1 cellular context compared by ENCODE assay signal in the genomic region with DNA sequence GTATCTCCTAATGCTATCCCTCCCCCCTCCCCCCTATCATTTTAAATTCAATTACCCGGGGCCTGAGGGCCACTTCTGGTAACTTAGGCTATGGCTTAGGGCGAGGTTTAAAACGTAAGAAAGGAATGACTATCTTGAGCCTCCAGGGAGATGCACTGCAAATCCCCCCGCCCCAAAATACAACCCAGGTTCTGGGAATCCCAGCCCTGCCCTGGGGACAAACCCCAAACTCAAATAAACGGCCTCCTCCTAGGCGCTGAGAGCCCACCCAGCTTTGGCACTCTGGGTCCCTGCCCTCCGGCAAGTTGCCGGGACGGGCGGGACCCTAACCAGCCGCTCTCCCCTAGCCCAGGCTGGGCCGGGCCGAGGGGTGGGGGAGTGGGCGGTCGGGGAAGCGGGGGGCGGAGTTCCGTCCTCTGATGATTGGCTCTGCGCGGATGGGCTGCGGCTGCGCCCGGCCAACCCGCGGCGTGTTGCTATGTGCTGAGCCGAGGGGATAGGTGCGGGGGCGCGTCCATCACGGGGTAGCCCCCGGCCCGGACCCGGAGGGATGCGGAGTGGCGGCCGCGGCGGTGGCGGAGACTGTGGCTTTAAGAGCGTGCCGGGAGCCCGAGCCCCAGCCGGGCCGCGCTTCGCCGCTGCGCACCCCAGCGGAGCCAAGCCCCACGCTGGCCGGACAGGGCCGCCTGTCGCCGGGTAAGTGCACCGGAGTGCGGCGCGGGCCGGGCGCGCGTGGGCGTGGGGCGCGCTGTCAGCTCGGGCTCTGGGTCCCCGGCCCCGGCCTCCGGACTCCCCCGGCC.
TF ChIP-seq lines count a peak whose summit lies in the region.

A gene with protein sequence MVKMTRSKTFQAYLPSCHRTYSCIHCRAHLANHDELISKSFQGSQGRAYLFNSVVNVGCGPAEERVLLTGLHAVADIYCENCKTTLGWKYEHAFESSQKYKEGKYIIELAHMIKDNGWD (plus strand): TSS at position 527 of the 800 bp plus-strand sequence. CDS start 21,755 bp downstream, outside the sequence.

TF ChIP-seq in HepG2, 621 proteins besides CTCF, POLR2A, EP300 and RAD21 (continued from another document and continues in another):
- TF ChIP-seq ZNF142 (CRISPR knock-in tag; IDR thresholded peaks at IDR 0.05) (no peak), ATF3 (CRISPR knock-in tag; IDR thresholded peaks at IDR 0.05) (no peak), ATF7 (IDR thresholded peaks at IDR 0.05) (no peak), ATF7 (CRISPR knock-in tag; IDR thresholded peaks at IDR 0.05) (no peak), ZNF333 (CRISPR knock-in tag; IDR thresholded peaks at IDR 0.05; ENCODE audit: borderline replicate concordance) (no peak), DBP (CRISPR knock-in tag; IDR thresholded peaks at IDR 0.05; ENCODE audit: not compliant biosample characterization) (no peak), NFIC (IDR thresholded peaks at IDR 0.05; ENCODE audit: low read length) (no peak), MATR3 (CRISPR knock-in tag; IDR thresholded peaks at IDR 0.05) (no peak), ZFP37 (CRISPR knock-in tag; IDR thresholded peaks at IDR 0.05; ENCODE audit: borderline replicate concordance) (no peak), ISL2 (CRISPR knock-in tag; IDR thresholded peaks at IDR 0.05) (no peak), PAF1 (CRISPR knock-in tag; IDR thresholded peaks at IDR 0.05) (no peak), PLRG1 (conservative IDR thresholded peaks at IDR 0.05) (no peak), ARNT2 (CRISPR knock-in tag; IDR thresholded peaks at IDR 0.05; ENCODE audit: low read depth) (no peak), ZFP90 (CRISPR knock-in tag; IDR thresholded peaks at IDR 0.05; ENCODE audit: borderline replicate concordance) (no peak), POGZ (CRISPR knock-in tag; IDR thresholded peaks at IDR 0.05) (0 out of 2 replicates have a peak, but pooled peaks have one; percentile 29), ZBTB39 (CRISPR knock-in tag; IDR thresholded peaks at IDR 0.05) (no peak; the same call in none of the 2 replicates), FOXO1 (CRISPR knock-in tag; IDR thresholded peaks at IDR 0.05) (0 out of 2 replicates have a peak, but pooled peaks have one; percentile 28), TAF1 (CRISPR knock-in tag; IDR thresholded peaks at IDR 0.05) (peak; percentile 67), FOSL2 (CRISPR knock-in tag; IDR thresholded peaks at IDR 0.05) (peak; percentile 25; the same call in 1 of the 2 replicates), ZFP1 (CRISPR knock-in tag; IDR thresholded peaks at IDR 0.05) (no peak), JUND (CRISPR knock-in tag; IDR thresholded peaks at IDR 0.05) (no peak), ZNF468 (CRISPR knock-in tag; IDR thresholded peaks at IDR 0.05) (no peak), MEIS2 (CRISPR knock-in tag; IDR thresholded peaks at IDR 0.05) (no peak; the same call in 1 of the 2 replicates)
- TF ChIP-seq, protein P1, sequence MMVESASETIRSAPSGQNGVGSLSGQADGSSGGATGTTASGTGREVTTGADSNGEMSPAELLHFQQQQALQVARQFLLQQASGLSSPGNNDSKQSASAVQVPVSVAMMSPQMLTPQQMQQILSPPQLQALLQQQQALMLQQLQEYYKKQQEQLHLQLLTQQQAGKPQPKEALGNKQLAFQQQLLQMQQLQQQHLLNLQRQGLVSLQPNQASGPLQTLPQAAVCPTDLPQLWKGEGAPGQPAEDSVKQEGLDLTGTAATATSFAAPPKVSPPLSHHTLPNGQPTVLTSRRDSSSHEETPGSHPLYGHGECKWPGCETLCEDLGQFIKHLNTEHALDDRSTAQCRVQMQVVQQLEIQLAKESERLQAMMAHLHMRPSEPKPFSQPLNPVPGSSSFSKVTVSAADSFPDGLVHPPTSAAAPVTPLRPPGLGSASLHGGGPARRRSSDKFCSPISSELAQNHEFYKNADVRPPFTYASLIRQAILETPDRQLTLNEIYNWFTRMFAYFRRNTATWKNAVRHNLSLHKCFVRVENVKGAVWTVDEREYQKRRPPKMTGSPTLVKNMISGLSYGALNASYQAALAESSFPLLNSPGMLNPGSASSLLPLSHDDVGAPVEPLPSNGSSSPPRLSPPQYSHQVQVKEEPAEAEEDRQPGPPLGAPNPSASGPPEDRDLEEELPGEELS (CRISPR knock-in tag; IDR thresholded peaks at IDR 0.05): no peak
- TF ChIP-seq, protein P2, sequence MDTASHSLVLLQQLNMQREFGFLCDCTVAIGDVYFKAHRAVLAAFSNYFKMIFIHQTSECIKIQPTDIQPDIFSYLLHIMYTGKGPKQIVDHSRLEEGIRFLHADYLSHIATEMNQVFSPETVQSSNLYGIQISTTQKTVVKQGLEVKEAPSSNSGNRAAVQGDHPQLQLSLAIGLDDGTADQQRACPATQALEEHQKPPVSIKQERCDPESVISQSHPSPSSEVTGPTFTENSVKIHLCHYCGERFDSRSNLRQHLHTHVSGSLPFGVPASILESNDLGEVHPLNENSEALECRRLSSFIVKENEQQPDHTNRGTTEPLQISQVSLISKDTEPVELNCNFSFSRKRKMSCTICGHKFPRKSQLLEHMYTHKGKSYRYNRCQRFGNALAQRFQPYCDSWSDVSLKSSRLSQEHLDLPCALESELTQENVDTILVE (CRISPR knock-in tag; IDR thresholded peaks at IDR 0.05): no peak
- TF ChIP-seq, protein P3, sequence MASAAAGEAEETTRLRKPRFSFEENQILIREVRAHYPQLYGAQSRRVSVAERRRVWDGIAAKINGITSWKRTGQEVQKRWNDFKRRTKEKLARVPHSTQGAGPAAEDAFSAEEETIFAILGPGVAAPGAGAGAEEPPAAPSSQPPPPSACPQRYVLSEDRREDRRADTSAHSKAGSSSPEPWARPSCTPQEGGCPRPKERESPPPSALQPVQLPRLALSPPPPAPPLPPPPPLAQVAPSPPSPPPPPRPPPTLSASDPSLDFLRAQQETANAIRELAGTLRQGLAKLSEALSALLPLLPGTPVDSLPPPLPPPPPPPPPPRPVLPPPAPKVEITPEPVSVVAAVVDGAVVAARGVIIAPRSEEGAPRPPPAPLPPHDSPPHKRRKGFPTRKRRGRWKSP (CRISPR knock-in tag; IDR thresholded peaks at IDR 0.05): no peak
- TF ChIP-seq, protein P4, sequence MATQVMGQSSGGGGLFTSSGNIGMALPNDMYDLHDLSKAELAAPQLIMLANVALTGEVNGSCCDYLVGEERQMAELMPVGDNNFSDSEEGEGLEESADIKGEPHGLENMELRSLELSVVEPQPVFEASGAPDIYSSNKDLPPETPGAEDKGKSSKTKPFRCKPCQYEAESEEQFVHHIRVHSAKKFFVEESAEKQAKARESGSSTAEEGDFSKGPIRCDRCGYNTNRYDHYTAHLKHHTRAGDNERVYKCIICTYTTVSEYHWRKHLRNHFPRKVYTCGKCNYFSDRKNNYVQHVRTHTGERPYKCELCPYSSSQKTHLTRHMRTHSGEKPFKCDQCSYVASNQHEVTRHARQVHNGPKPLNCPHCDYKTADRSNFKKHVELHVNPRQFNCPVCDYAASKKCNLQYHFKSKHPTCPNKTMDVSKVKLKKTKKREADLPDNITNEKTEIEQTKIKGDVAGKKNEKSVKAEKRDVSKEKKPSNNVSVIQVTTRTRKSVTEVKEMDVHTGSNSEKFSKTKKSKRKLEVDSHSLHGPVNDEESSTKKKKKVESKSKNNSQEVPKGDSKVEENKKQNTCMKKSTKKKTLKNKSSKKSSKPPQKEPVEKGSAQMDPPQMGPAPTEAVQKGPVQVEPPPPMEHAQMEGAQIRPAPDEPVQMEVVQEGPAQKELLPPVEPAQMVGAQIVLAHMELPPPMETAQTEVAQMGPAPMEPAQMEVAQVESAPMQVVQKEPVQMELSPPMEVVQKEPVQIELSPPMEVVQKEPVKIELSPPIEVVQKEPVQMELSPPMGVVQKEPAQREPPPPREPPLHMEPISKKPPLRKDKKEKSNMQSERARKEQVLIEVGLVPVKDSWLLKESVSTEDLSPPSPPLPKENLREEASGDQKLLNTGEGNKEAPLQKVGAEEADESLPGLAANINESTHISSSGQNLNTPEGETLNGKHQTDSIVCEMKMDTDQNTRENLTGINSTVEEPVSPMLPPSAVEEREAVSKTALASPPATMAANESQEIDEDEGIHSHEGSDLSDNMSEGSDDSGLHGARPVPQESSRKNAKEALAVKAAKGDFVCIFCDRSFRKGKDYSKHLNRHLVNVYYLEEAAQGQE (IDR thresholded peaks at IDR 0.05; ENCODE audit: borderline replicate concordance in 1 of 2, low read depth in 1 of 2, low read length in 2 of 2): no peak
- TF ChIP-seq, protein P5, sequence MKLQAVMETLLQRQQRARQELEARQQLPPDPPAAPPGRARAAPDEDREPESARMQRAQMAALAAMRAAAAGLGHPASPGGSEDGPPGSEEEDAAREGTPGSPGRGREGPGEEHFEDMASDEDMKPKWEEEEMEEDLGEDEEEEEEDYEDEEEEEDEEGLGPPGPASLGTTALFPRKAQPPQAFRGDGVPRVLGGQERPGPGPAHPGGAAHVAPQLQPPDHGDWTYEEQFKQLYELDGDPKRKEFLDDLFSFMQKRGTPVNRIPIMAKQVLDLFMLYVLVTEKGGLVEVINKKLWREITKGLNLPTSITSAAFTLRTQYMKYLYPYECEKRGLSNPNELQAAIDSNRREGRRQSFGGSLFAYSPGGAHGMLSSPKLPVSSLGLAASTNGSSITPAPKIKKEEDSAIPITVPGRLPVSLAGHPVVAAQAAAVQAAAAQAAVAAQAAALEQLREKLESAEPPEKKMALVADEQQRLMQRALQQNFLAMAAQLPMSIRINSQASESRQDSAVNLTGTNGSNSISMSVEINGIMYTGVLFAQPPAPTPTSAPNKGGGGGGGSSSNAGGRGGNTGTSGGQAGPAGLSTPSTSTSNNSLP (IDR thresholded peaks at IDR 0.05; ENCODE audit: low read depth, low read length): no peak
- TF ChIP-seq, protein P6, sequence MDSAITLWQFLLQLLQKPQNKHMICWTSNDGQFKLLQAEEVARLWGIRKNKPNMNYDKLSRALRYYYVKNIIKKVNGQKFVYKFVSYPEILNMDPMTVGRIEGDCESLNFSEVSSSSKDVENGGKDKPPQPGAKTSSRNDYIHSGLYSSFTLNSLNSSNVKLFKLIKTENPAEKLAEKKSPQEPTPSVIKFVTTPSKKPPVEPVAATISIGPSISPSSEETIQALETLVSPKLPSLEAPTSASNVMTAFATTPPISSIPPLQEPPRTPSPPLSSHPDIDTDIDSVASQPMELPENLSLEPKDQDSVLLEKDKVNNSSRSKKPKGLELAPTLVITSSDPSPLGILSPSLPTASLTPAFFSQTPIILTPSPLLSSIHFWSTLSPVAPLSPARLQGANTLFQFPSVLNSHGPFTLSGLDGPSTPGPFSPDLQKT (CRISPR knock-in tag; IDR thresholded peaks at IDR 0.05; ENCODE audit: borderline replicate concordance): no peak
